In genomic region chr16:3488801-3489200, GRCh38 we compare ENCODE assay signal across 18 cellular contexts. TPM values are rescaled to one million over a fixed set of nuclear protein-coding genes. Genes with fewer than 3 reads are reported as not detected.
DNase-seq lines count a peak whose midpoint lies in the region; ATAC-seq and TF ChIP-seq lines count a peak whose summit lies in the region.
"Had no signal": no experiment of that assay in that cellular context is flagged by ENCODE, and none has a peak within 500 bp of the region (broad histone marks: within the 10 kb centered on the region; RNA-seq: fewer than 3 reads in every experiment).

No MANE protein-coding gene starts in this region.

- H3K36me3 ChIP-seq in osteoblast (ENCODE audit: insufficient read depth, low read length) (peaks cover 20% of the 10 kb centered on the region), MM.1S (replicated peaks; ENCODE audit: insufficient read depth, low read length) (0 out of 2 replicates have a peak, but pooled peaks cover 3% of the 10 kb centered on the region)

- peak overlapping the region; percentile 61 for H3K27ac Mint-ChIP-seq in endothelial cell (ENCODE audit: unreplicated experiment)
- H3K27ac Mint-ChIP-seq: CD4-positive, CD25-positive, alpha-beta regulatory T cell had no signal

- no peak for ATAC-seq in GM19351 (IDR thresholded peaks at IDR 0.05; ENCODE audit: unreplicated experiment)
- ATAC-seq: SK-N-SH treated with all-trans-retinoic acid at 6 μM for 48 hours had no signal

- no peaks in the 10 kb centered on the region for H3K9me3 Mint-ChIP-seq in endothelial cell (ENCODE audit: unreplicated experiment)
- H3K9me3 Mint-ChIP-seq: CD4-positive, CD25-positive, alpha-beta regulatory T cell had no signal

- H3K27ac ChIP-seq in osteoblast (ENCODE audit: low read depth, low read length) (no peak overlapping the region), MM.1S (ENCODE audit: low read length) (no peak overlapping the region)

- no peaks in the 10 kb centered on the region for H3K4me1 ChIP-seq in osteoblast (ENCODE audit: insufficient read depth, low read length)
- H3K4me1 ChIP-seq in MM.1S (ENCODE audit: low read length) = no peaks in the 10 kb centered on the region

- H3K4me3 ChIP-seq in osteoblast (ENCODE audit: insufficient read depth, low read length) (no peak overlapping the region), MM.1S (ENCODE audit: low read length) (no peak overlapping the region)
- H3K4me3 ChIP-seq: BLaER1 had no signal

- H3K79me2 ChIP-seq in osteoblast (ENCODE audit: insufficient read depth, low read length) (no peaks in the 10 kb centered on the region), MM.1S (ENCODE audit: low read length) (no peaks in the 10 kb centered on the region)

- peaks cover 3% of the 10 kb centered on the region for H3K36me3 Mint-ChIP-seq in endothelial cell (ENCODE audit: low read depth, unreplicated experiment)

- H3K4me2 ChIP-seq in osteoblast (ENCODE audit: insufficient read depth, low read length) = no peak overlapping the region
- H3K4me2 ChIP-seq in MM.1S (ENCODE audit: low read depth, low read length) = no peak overlapping the region

- DNase-seq in DMS 273 (lab: John Stamatoyannopoulos, UW; ENCODE audit: unreplicated experiment) = peak; percentile 72
- DNase-seq in LHCN-M2 (ENCODE audit: low read depth) = peak; percentile 25
- DNase-seq in endothelial cell (ENCODE audit: low spot score) = no peak
- peak; percentile 81 for DNase-seq in osteoblast (ENCODE audit: insufficient read length, low spot score, missing footprints)
- DNase-seq in activated gamma-delta T cell treated with Interleukin-2 at 50 U/mL for 16 hours = no peak
- no peak for DNase-seq in MM.1S
- DNase-seq: CD4-positive, CD25-positive, alpha-beta regulatory T cell; GOT3; Karpas-422; NCI-H2029; NCI-H2227 treated with DMSO at 0.1 percent for 48 hours had no signal

- H3K27me3 ChIP-seq in osteoblast (ENCODE audit: insufficient read depth, low read length) (no peaks in the 10 kb centered on the region), MM.1S (replicated peaks; ENCODE audit: insufficient read depth, low read length) (no peaks in the 10 kb centered on the region)
- H3K27me3 ChIP-seq: BLaER1 had no signal

- no peak for TF ChIP-seq CTCF in endothelial cell (IDR thresholded peaks at IDR 0.05; ENCODE audit: unreplicated experiment)
- TF ChIP-seq CTCF in osteoblast (IDR thresholded peaks at IDR 0.05; ENCODE audit: extremely low read depth, low read depth, low read length) = no peak
- no peak for TF ChIP-seq CTCF in MM.1S (IDR thresholded peaks at IDR 0.05; ENCODE audit: low read length)

- no peak overlapping the region for H3K9ac ChIP-seq in MM.1S (ENCODE audit: low read length)
- H3K9ac ChIP-seq: BLaER1 had no signal

- no peak overlapping the region for H2AFZ ChIP-seq in osteoblast (ENCODE audit: low read length)
- H2AFZ ChIP-seq in MM.1S (ENCODE audit: low read length) = no peak overlapping the region

- H3K27me3 Mint-ChIP-seq in endothelial cell (ENCODE audit: unreplicated experiment) = peaks cover 12% of the 10 kb centered on the region
- H3K27me3 Mint-ChIP-seq: CD4-positive, CD25-positive, alpha-beta regulatory T cell had no signal

- no peaks in the 10 kb centered on the region for H3K9me3 ChIP-seq in osteoblast (ENCODE audit: low read depth, low read length)
- no peaks in the 10 kb centered on the region for H3K9me3 ChIP-seq in MM.1S (replicated peaks; ENCODE audit: insufficient read depth, low read length)
- H3K9me3 ChIP-seq: BLaER1 had no signal

- H4K20me1 ChIP-seq in osteoblast (ENCODE audit: insufficient read depth, low read length) = peaks cover 2% of the 10 kb centered on the region
- H4K20me1 ChIP-seq in MM.1S (ENCODE audit: insufficient read depth, low read length) = no peaks in the 10 kb centered on the region

- no peaks in the 10 kb centered on the region for H3K9me2 ChIP-seq in MM.1S (replicated peaks; ENCODE audit: insufficient read depth, low read length)

- H3K4me3 Mint-ChIP-seq in endothelial cell (ENCODE audit: unreplicated experiment) = no peak overlapping the region
- H3K4me3 Mint-ChIP-seq: CD4-positive, CD25-positive, alpha-beta regulatory T cell had no signal

- H3K4me1 Mint-ChIP-seq in endothelial cell (ENCODE audit: unreplicated experiment) = no peaks in the 10 kb centered on the region

- no peaks in the 10 kb centered on the region for H3F3A ChIP-seq in MM.1S (ENCODE audit: insufficient read depth, low read length)

RNA-seq across cellular contexts. Expression of gene C16orf90, which starts 6.5 kb away (rescaled TPM):
- total RNA-seq in LHCN-M2 (2014; rRNA removed) (not detected in 2 replicates), endothelial cell (ENCODE audit: unreplicated experiment) (not detected), osteoblast (not detected in 2 replicates)
- polyA plus RNA-seq in LHCN-M2 (2012) = not detected
- total RNA-seq: CD4-positive, CD25-positive, alpha-beta regulatory T cell; HT-29; M059J; NCI-H460 had no signal
- polyA plus RNA-seq: AG04450; CD4-positive, CD25-positive, alpha-beta regulatory T cell had no signal

RNA-seq across cellular contexts. Expression of gene CLUAP1, which starts 12.0 kb away (rescaled TPM):
- total RNA-seq in LHCN-M2 (2014; rRNA removed) (17.8 and 18.8 TPM in 2 replicates), endothelial cell (ENCODE audit: unreplicated experiment) (15.8 TPM), osteoblast (17.0 and 18.6 TPM in 2 replicates)
- polyA plus RNA-seq in LHCN-M2 (2012) = 10.0 TPM

RNA-seq across cellular contexts. Expression of gene NAA60, which starts 45.3 kb away (rescaled TPM):
- 10.5 and 50.2 TPM in 2 replicates for total RNA-seq in LHCN-M2 (2014; rRNA removed)
- 31.4 TPM for polyA plus RNA-seq in LHCN-M2 (2012)
- total RNA-seq in endothelial cell (ENCODE audit: unreplicated experiment) = 75.5 TPM
- total RNA-seq in osteoblast = 19.7 and 27.5 TPM in 2 replicates

RNA-seq across cellular contexts. Expression of gene ZNF597, which starts 45.5 kb away (rescaled TPM):
- total RNA-seq in LHCN-M2 (2014; rRNA removed) (1.9 TPM in 2 replicates), endothelial cell (ENCODE audit: unreplicated experiment) (5.7 TPM), osteoblast (2.9 TPM in 2 replicates)
- 0.69 TPM for polyA plus RNA-seq in LHCN-M2 (2012)

Comparison
In these comparisons a context has a peak if more than half of its experiments do, and no peak if none do; other contexts are left out.
1. DNase-seq: peak in DMS 273 (single experiment), LHCN-M2 (single experiment) and osteoblast (single experiment); none in endothelial cell (single experiment), activated gamma-delta T cell treated with Interleukin-2 at 50 U/mL for 16 hours (single experiment) and MM.1S (single experiment).